In the genomic region with DNA sequence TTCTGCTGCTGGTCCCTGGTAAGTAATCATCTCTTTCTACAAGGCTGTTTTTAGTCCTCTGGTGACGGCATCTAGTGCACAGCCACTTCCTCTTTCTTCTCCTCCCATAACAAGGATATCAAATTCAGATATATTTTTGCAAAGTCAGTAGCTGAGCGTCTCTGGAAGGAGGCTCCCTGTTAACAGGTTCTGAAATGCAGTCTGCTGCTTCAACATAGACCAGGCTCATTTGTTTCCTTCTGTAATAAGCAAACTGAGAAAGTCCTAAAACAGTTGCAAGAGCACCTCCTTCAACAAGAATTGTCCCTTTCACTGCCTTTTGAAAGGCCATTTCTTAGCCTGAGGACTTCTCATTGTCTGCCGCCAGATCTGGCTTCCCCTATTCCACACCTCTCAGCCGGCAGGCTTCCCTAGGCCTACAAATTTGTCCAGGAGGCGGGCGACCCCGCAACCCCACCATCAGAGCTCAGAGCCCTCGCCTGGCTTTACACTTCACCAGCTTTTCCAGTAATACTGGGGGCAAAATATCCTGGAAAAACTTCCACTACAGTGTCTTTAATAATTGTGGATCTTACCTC, we compare ENCODE assay signal across 17 cellular contexts. TPM values are rescaled to one million over a fixed set of nuclear protein-coding genes. Genes with fewer than 3 reads are reported as not detected.
DNase-seq lines count a peak whose midpoint lies in the region; ATAC-seq and TF ChIP-seq lines count a peak whose summit lies in the region.
"Had no signal": no experiment of that assay in that cellular context is flagged by ENCODE, and none has a peak within 500 bp of the region (broad histone marks: within the 10 kb centered on the region; RNA-seq: fewer than 3 reads in every experiment).

No MANE protein-coding gene starts in this region.

- no peaks in the 10 kb centered on the region for H3K27me3 ChIP-seq in left ventricle myocardium inferior (ENCODE audit: low read depth)
- H3K27me3 ChIP-seq: cardiac muscle cell, gastroesophageal sphincter had no signal

- H3K36me3 ChIP-seq in OCI-LY7 (ENCODE audit: insufficient read depth, low read length) (no peaks in the 10 kb centered on the region), left ventricle myocardium inferior (no peaks in the 10 kb centered on the region)
- H3K36me3 ChIP-seq: cardiac muscle cell, gastroesophageal sphincter, prostate gland, thoracic aorta had no signal

- H3K27me3 Mint-ChIP-seq in stimulated activated memory B cell treated with anti-CD40 and anti-IgM and Interleukin-4, amounts not matched to agents 10 μg/mL and 1 μg/mL and 100 μg/mL, for 72 hours, result no peaks in the 10 kb centered on the region

- peak overlapping the region; percentile 43 for H3K27ac Mint-ChIP-seq in stimulated activated memory B cell treated with anti-CD40 and anti-IgM and Interleukin-4, amounts not matched to agents 10 μg/mL and 1 μg/mL and 100 μg/mL, for 72 hours
- H3K27ac Mint-ChIP-seq: activated naive CD8-positive, alpha-beta T cell had no signal

- no TSS peak for BruUV-seq in OCI-LY7 (replicated peaks; lab: Mats Ljungman, UMichigan)

- H3K9me2 ChIP-seq in OCI-LY7 (ENCODE audit: insufficient read depth, low read length), result no peaks in the 10 kb centered on the region

- no peaks in the 10 kb centered on the region for H4K20me1 ChIP-seq in OCI-LY7 (ENCODE audit: insufficient read depth, low read length)

- H3K79me2 ChIP-seq in OCI-LY7 (ENCODE audit: insufficient read depth, low read depth, low read length), result no peaks in the 10 kb centered on the region

- CTCF ChIA-PET in OCI-LY7 (lab: Charles Lee; ENCODE audit: unreplicated experiment), result no interaction called here

- peaks cover 14% of the 10 kb centered on the region for H3K4me1 ChIP-seq in OCI-LY7 (ENCODE audit: insufficient read depth, low read length, poor library complexity, severe bottlenecking)
- H3K4me1 ChIP-seq in left ventricle myocardium inferior, result peaks cover 28% of the 10 kb centered on the region
- H3K4me1 ChIP-seq: gastroesophageal sphincter, prostate gland had no signal

- 0 out of 2 replicates have a peak, but pooled peaks cover 4% of the 10 kb centered on the region for H3K9me3 ChIP-seq in OCI-LY7 (ENCODE audit: low read length)
- H3K9me3 ChIP-seq in left ventricle myocardium inferior (replicated peaks), result no peaks in the 10 kb centered on the region
- H3K9me3 ChIP-seq: gastroesophageal sphincter, mucosa of descending colon, prostate gland, thoracic aorta had no signal

- TF ChIP-seq CTCF in OCI-LY7 (conservative IDR thresholded peaks at IDR 0.05; ENCODE audit: low read length) (no peak), left ventricle myocardium inferior (IDR thresholded peaks at IDR 0.05; ENCODE audit: borderline replicate concordance) (no peak), GM13977 (IDR thresholded peaks at IDR 0.05; ENCODE audit: extremely low read depth, insufficient read depth, missing control alignments) (no peak)

- H2AFZ ChIP-seq in OCI-LY7 (ENCODE audit: low read length), result peak overlapping the region; percentile 56

- H3K4me3 ChIP-seq in OCI-LY7 (ENCODE audit: low read depth, low read length, poor library complexity, severe bottlenecking) (no peak overlapping the region), left ventricle myocardium inferior (no peak overlapping the region)
- H3K4me3 ChIP-seq: cardiac muscle cell, gastroesophageal sphincter, mucosa of descending colon, prostate gland, SK-N-MC, thoracic aorta had no signal

- in situ Hi-C loops in GM13977 (cut with MboI; ENCODE audit: low pct_unique_long_range_greater_than_20kb, low sequenced_read_pairs, unreplicated experiment), result loop anchor here (10.0 to 25.0 kb wide), 2 partner anchors 247 to 635 kb away; partner anchors contain the start of gene EPN1

- DNase-seq in HUDEP-2 (lab: John Stamatoyannopoulos, UW; ENCODE audit: unreplicated experiment in 76 of 76) (peak in 66 of 76 experiments; percentile 12 to 81 (median 54)), OCI-LY7 (ENCODE audit: low spot score) (peak; percentile 18), left ventricle myocardium inferior (no peak), GM13977 (ENCODE audit: low spot score) (no peak), AG20443 (ENCODE audit: low spot score) (no peak), SW 1271 (lab: John Stamatoyannopoulos, UW) (no peak)
- DNase-seq: EL, mucosa of descending colon, NCI-H1105 treated with DMSO at 0.1 percent for 48 hours had no signal

- peak; percentile 48 for ATAC-seq in stimulated activated memory B cell treated with anti-CD40 and anti-IgM and Interleukin-4, amounts not matched to agents 10 μg/mL and 1 μg/mL and 100 μg/mL, for 72 hours
- ATAC-seq: gastroesophageal sphincter, mucosa of descending colon had no signal

- H3K9me3 Mint-ChIP-seq in stimulated activated memory B cell treated with anti-CD40 and anti-IgM and Interleukin-4, amounts not matched to agents 10 μg/mL and 1 μg/mL and 100 μg/mL, for 72 hours, result peaks cover 3% of the 10 kb centered on the region

- H3K4me3 Mint-ChIP-seq in stimulated activated memory B cell treated with anti-CD40 and anti-IgM and Interleukin-4, amounts not matched to agents 10 μg/mL and 1 μg/mL and 100 μg/mL, for 72 hours, result no peak overlapping the region
- H3K4me3 Mint-ChIP-seq: activated naive CD8-positive, alpha-beta T cell had no signal

- no peak overlapping the region for H3K27ac ChIP-seq in OCI-LY7 (ENCODE audit: low read depth, low read length, poor library complexity, severe bottlenecking)
- H3K27ac ChIP-seq in left ventricle myocardium inferior (replicated peaks), result peak overlapping the region; percentile 36
- H3K27ac ChIP-seq: C4-2B, cardiac muscle cell, gastroesophageal sphincter, prostate gland, SK-N-MC, thoracic aorta had no signal

- peaks cover 4% of the 10 kb centered on the region for H3K36me3 Mint-ChIP-seq in stimulated activated memory B cell treated with anti-CD40 and anti-IgM and Interleukin-4, amounts not matched to agents 10 μg/mL and 1 μg/mL and 100 μg/mL, for 72 hours
- H3K36me3 Mint-ChIP-seq: activated naive CD8-positive, alpha-beta T cell had no signal

- intact Hi-C loops in OCI-LY7 (cut with micrococcal nuclease; ENCODE audit: unreplicated experiment), result no loop called here
- intact Hi-C loops in left ventricle myocardium inferior (cut with micrococcal nuclease), result no loop called here

- POLR2A ChIA-PET in OCI-LY7 (lab: Charles Lee), result interaction anchor here (1.4 kb wide), 1 partner anchor 11 kb away, joined by 4 read pairs; no protein-coding TSS in a partner anchor

- H3K4me2 ChIP-seq in OCI-LY7 (ENCODE audit: low read length), result peak overlapping the region; percentile 2; the same call in 1 of the 2 replicates

- H3K4me1 Mint-ChIP-seq in stimulated activated memory B cell treated with anti-CD40 and anti-IgM and Interleukin-4, amounts not matched to agents 10 μg/mL and 1 μg/mL and 100 μg/mL, for 72 hours, result peaks cover 21% of the 10 kb centered on the region

RNA-seq across cellular contexts. Expression of gene ZSCAN5A, which starts 7.4 kb away (rescaled TPM):
- total RNA-seq in OCI-LY7 (2014; rRNA removed; shearing (Covaris generic)), result 9.9 and 19.2 TPM in 2 replicates
- total RNA-seq in OCI-LY7 (2022), result 14.4 and 16.2 TPM in 2 replicates
- total RNA-seq in left ventricle myocardium inferior, result 16.7 TPM

RNA-seq across cellular contexts. Expression of gene EDDM13, which starts 49.5 kb away (rescaled TPM):
- not detected in 2 replicates for total RNA-seq in OCI-LY7 (2014; rRNA removed; shearing (Covaris generic))
- total RNA-seq in OCI-LY7 (2022) (not detected in 2 replicates), left ventricle myocardium inferior (0.55 TPM)
- total RNA-seq: cardiac muscle cell, gastroesophageal sphincter, mucosa of descending colon, prostate gland, thoracic aorta had no signal

Comparison
In these comparisons a context has a peak if more than half of its experiments do, and no peak if none do; other contexts are left out.
1. DNase-seq: peak in HUDEP-2 (66 of 76) and OCI-LY7 (single experiment); none in left ventricle myocardium inferior (single experiment), GM13977 (single experiment), AG20443 (single experiment) and SW 1271 (0 of 2).